In the genomic region with DNA sequence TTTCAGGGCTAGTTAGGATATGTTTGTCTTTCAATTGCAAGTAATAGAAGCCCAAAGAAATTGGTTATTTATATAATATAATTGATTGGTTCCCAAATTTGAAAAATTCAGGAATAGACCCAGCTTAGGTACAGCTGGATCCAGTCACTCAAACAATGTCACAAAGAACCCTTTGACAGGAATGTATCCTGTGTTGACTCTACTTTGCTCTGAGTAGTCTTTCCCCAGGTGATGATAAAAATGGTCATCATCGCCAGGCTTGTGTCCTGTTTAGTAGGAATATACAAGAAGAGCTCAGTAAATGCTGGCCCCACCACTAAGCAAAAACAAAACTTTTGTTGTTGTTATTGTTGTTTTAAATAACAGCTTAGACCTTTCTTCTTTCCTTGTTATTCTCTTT, we compare ENCODE assay signal across 21 cellular contexts.
"Had no signal": no experiment of that assay in that cellular context is flagged by ENCODE, and none has a peak within 500 bp of the region (broad histone marks: within the 10 kb centered on the region; RNA-seq: fewer than 3 reads in every experiment).

No MANE protein-coding gene starts in this region.

- H3K4me1 ChIP-seq: SJSA1 had no signal

- H3K4me3 ChIP-seq: MG63, SJSA1 had no signal

- H3K9me3 ChIP-seq: MG63, SJSA1 had no signal

- H3K9ac ChIP-seq: SK-N-SH had no signal

- DNase-seq: IMR-90, Karpas-422, KG1, MG63, NCI-H1092, NCI-H1105 treated with DMSO at 0.1 percent for 48 hours, NCI-H1417 treated with DMSO at 0.1 percent for 48 hours, NCI-H1694, NCI-H187 treated with DMSO at 0.1 percent for 48 hours, NCI-H2029 treated with DMSO at 0.1 percent for 48 hours, NCI-H345, NCI-H446 treated with DMSO at 0.1 percent for 48 hours, NCI-H510A treated with DMSO at 0.1 percent for 48 hours, NCI-H82, Right ventricle myocardium superior, RPMI8226, SIG-M5, SK-N-SH, SW 1271 had no signal

- H3K4me2 ChIP-seq: SK-N-SH had no signal

- FAIRE-seq: RCC 7860 had no signal

- H3K27me3 ChIP-seq: MG63 had no signal

- H3K27ac ChIP-seq: SJSA1 had no signal

- H3K36me3 ChIP-seq: MG63, SJSA1 had no signal
